In the genomic region with DNA sequence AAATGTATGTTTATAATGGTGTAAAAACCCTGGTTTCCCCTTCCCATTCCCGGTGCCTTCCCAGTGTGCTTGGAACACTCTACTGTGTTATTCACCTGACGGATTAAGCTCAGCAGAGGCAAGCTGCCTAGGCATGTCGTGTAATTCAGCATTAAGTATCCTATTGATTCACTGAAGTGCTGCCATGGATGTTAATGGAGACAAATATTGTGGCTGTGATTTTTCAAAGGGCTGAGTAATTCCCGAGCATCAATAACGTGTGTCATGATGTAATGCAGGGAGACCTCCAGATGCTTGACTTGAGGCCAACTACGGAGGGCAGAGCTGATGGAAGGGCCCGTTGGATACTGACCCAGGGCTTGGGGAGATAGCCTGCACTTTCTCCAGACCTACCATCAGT, we compare ENCODE assay signal across 1 cellular context.
TF ChIP-seq lines count a peak whose summit lies in the region.

No MANE protein-coding gene starts in this region.

TF ChIP-seq in H1, 55 proteins besides CTCF, POLR2A, EP300 and RAD21 (continued from another document):
- TF ChIP-seq RXRA (IDR thresholded peaks at IDR 0.05; ENCODE audit: insufficient read depth, low read depth, low read length), result no peak
- TF ChIP-seq SRF (IDR thresholded peaks at IDR 0.05; ENCODE audit: low read depth, low read length), result no peak
- TF ChIP-seq, protein P1, sequence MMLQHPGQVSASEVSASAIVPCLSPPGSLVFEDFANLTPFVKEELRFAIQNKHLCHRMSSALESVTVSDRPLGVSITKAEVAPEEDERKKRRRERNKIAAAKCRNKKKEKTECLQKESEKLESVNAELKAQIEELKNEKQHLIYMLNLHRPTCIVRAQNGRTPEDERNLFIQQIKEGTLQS (IDR thresholded peaks at IDR 0.05; ENCODE audit: insufficient read depth, low read depth, low read length), result no peak
- TF ChIP-seq BRCA1 (IDR thresholded peaks at IDR 0.05; ENCODE audit: low read depth, low read length), result no peak
